8 cellular contexts compared by ENCODE assay signal in genomic region chr19:40603071-40603718, GRCh38. TPM values are rescaled to one million over a fixed set of nuclear protein-coding genes. Genes with fewer than 3 reads are reported as not detected.
DNase-seq lines count a peak whose midpoint lies in the region; ATAC-seq, FAIRE-seq and TF ChIP-seq lines count a peak whose summit lies in the region.

No MANE protein-coding gene starts in this region.

- peaks cover 38% of the 10 kb centered on the region for H3K4me1 Mint-ChIP-seq in type B pancreatic cell (ENCODE audit: unreplicated experiment)

- in situ Hi-C loops in IMR-90 (cut with MboI; ENCODE audit: low sequenced_read_pairs), result loop anchor here (10.0 kb wide), 1 partner anchor 298 kb away; no protein-coding TSS in a partner anchor

- peak overlapping the region; percentile 79 for H2BK5ac ChIP-seq in IMR-90 (ENCODE audit: low read depth, low read length, poor library complexity, severe bottlenecking)

- peak overlapping the region; percentile 93 for H3K4me3 Mint-ChIP-seq in type B pancreatic cell

- peaks cover 4% of the 10 kb centered on the region for H3K9me3 Mint-ChIP-seq in type B pancreatic cell

- CTCF ChIA-PET in IMR-90 (lab: Yijun Ruan, JAX), result interaction anchor here (0.8 to 2.7 kb wide), 9 partner anchors 10 to 62 kb away, joined by 3 to 34 read pairs (median 4); no protein-coding TSS in a partner anchor

- H3K23ac ChIP-seq in IMR-90 (ENCODE audit: low read depth, low read length), result peak overlapping the region; percentile 78

- H2BK20ac ChIP-seq in IMR-90 (ENCODE audit: low read depth, low read length), result peak overlapping the region; percentile 58

- DNase-seq in BE2C (no peak), IMR-90 (peak; percentile 59), ascending aorta (ENCODE audit: low spot score in 2 of 2) (no peak), kidney glomerular epithelial cell (lab: John Stamatoyannopoulos, UW) (peak; percentile 23), type B pancreatic cell (ENCODE audit: extremely low spot score, unreplicated experiment) (no peak), frontal cortex (ENCODE audit: low spot score in 2 of 2) (no peak), COLO829 (ENCODE audit: low spot score) (no peak)
- no peak for DNase-seq in activated CD4-positive, alpha-beta T cell treated with anti-CD3 and anti-CD28 coated beads for 48 hours

- FAIRE-seq in frontal cortex (lab: Jason Lieb, UNC), result no peak

- peaks cover 9% of the 10 kb centered on the region; the same call in 1 of the 2 replicates for H4K20me1 ChIP-seq in IMR-90 (ENCODE audit: insufficient read depth, low read length)

- H3K4ac ChIP-seq in IMR-90 (ENCODE audit: low read depth, low read length), result peak overlapping the region; percentile 80

- H3K36me3 Mint-ChIP-seq in type B pancreatic cell, result no peaks in the 10 kb centered on the region

- H4K91ac ChIP-seq in IMR-90 (ENCODE audit: insufficient read depth, low read depth, low read length), result peak overlapping the region; percentile 91

- peak; percentile 3 for ATAC-seq in IMR-90 (ENCODE audit: low read depth)

- peaks cover 0 to 24% of the 10 kb centered on the region in 2 experiments; a peak in 3 of 4 replicates for H3K79me1 ChIP-seq in IMR-90 (ENCODE audit: low read depth in 1 of 2, low read length in 2 of 2)

- peak overlapping the region; percentile 39 for H3K4me3 ChIP-seq in BE2C (ENCODE audit: low read depth, low read length)
- H3K4me3 ChIP-seq in IMR-90 (ENCODE audit: insufficient read depth, low read depth, low read length), result peak overlapping the region; percentile 9
- peak overlapping the region; percentile 75 to 92 for H3K4me3 ChIP-seq in ascending aorta

- peak overlapping the region; percentile 78 for H2BK120ac ChIP-seq in IMR-90 (ENCODE audit: low read depth, low read length)

- peak overlapping the region; percentile 47 for H3K18ac ChIP-seq in IMR-90 (ENCODE audit: low read depth, low read length)

- no peaks in the 10 kb centered on the region for H3K36me3 ChIP-seq in BE2C
- H3K36me3 ChIP-seq in IMR-90 (ENCODE audit: control insufficient read depth, insufficient read depth, low read length), result peaks cover 13% of the 10 kb centered on the region; the same call in 1 of the 2 replicates
- no peaks in the 10 kb centered on the region for H3K36me3 ChIP-seq in ascending aorta

- dilution Hi-C loops in IMR-90 (cut with HindIII; ENCODE audit: low sequenced_read_pairs, unreplicated experiment), result no loop called here

- TF ChIP-seq CTCF in BE2C (IDR thresholded peaks at IDR 0.05; ENCODE audit: low read depth, low read length) (no peak), IMR-90 (conservative IDR thresholded peaks at IDR 0.05; ENCODE audit: low read depth, low read length) (peak; percentile 21; the same call in 1 of the 2 replicates), ascending aorta (IDR thresholded peaks at IDR 0.05) (no peak), type B pancreatic cell (conservative IDR thresholded peaks at IDR 0.05) (no peak)

- H3K27ac Mint-ChIP-seq in type B pancreatic cell, result peak overlapping the region; percentile 97

- H3K56ac ChIP-seq in IMR-90 (ENCODE audit: extremely low read depth, insufficient read depth, low read length), result peak overlapping the region; percentile 93

- H2AK5ac ChIP-seq in IMR-90 (ENCODE audit: low read depth, low read length), result peak overlapping the region; percentile 98

- H3K27me3 Mint-ChIP-seq in type B pancreatic cell, result peaks cover 68% of the 10 kb centered on the region

- TF ChIP-seq POLR2A in IMR-90 (IDR thresholded peaks at IDR 0.05; ENCODE audit: low read depth, low read length), result no peak

- peaks cover 42% of the 10 kb centered on the region for H3K27me3 ChIP-seq in BE2C
- no peaks in the 10 kb centered on the region for H3K27me3 ChIP-seq in IMR-90 (ENCODE audit: control insufficient read depth, insufficient read depth, low read length)
- no peaks in the 10 kb centered on the region for H3K27me3 ChIP-seq in ascending aorta

- H4K8ac ChIP-seq in IMR-90 (ENCODE audit: low read depth in 2 of 2, low read length in 2 of 2), result peak overlapping the region; percentile 46 to 98

- H2AFZ ChIP-seq in IMR-90 (replicated peaks; ENCODE audit: low read length, poor library complexity), result peak overlapping the region; percentile 90

- H3K9me3 ChIP-seq in BE2C (no peaks in the 10 kb centered on the region), IMR-90 (ENCODE audit: control insufficient read depth, insufficient read depth, low read length) (no peaks in the 10 kb centered on the region), ascending aorta (no peaks in the 10 kb centered on the region)

- peak overlapping the region; percentile 98 for H2AK9ac ChIP-seq in IMR-90 (replicated peaks; ENCODE audit: low read depth, low read length, poor library complexity)

- H3K4me1 ChIP-seq in BE2C, result peaks cover 10% of the 10 kb centered on the region
- peaks cover 20% of the 10 kb centered on the region for H3K4me1 ChIP-seq in IMR-90 (ENCODE audit: control insufficient read depth, insufficient read depth, low read length)
- H3K4me1 ChIP-seq in ascending aorta, result peaks cover 14 to 47% of the 10 kb centered on the region in 2 donors

- H3K14ac ChIP-seq in IMR-90 (replicated peaks; ENCODE audit: low read depth, low read length), result peak overlapping the region; percentile 55

- H3K9ac ChIP-seq in IMR-90 (ENCODE audit: low read depth, low read length), result peak overlapping the region; percentile 74

- H4K5ac ChIP-seq in IMR-90 (ENCODE audit: low read depth, low read length), result peak overlapping the region; percentile 60

- peak overlapping the region; percentile 86; the same call in 2 of the 3 replicates for H2BK15ac ChIP-seq in IMR-90 (ENCODE audit: low read depth, low read length)

- H3K4me2 ChIP-seq in IMR-90 (ENCODE audit: low read depth, low read length), result peak overlapping the region; percentile 60

- no peak for TF ChIP-seq RAD21 in IMR-90 (IDR thresholded peaks at IDR 0.05; ENCODE audit: low read length)

- BruUV-seq in IMR-90 (replicated peaks; lab: Mats Ljungman, UMichigan), result no TSS peak

- peaks cover 16% of the 10 kb centered on the region for H3K9me1 ChIP-seq in IMR-90 (ENCODE audit: insufficient read depth, low read length)

- H3K27ac ChIP-seq in IMR-90 (ENCODE audit: insufficient read depth, low read length), result peak overlapping the region; percentile 96
- H3K27ac ChIP-seq in ascending aorta, result peak overlapping the region; percentile 88 to 95

- POLR2A ChIA-PET in IMR-90 (lab: Charles Lee; ENCODE audit: unreplicated experiment), result interaction anchor here (0.6 to 2.2 kb wide), 5 partner anchors 12 to 43 kb away, joined by 3 to 16 read pairs (median 7); no protein-coding TSS in a partner anchor

- 4% methylated on average over 6 of the region's 12 CpGs; no CpG with 5 or more reads in 1 of the 2 experiments for WGBS in IMR-90 (ENCODE audit: extremely low coverage in 2 of 2, insufficient read length in 1 of 2), 2 experiments

- intact Hi-C loops in IMR-90 (cut with micrococcal nuclease), result loop anchor here (1.0 kb wide), 1 partner anchor 30 kb away; no protein-coding TSS in a partner anchor
- intact Hi-C loops in ascending aorta (cut with DNase I), result loop anchor here (5.0 to 10.0 kb wide), 3 partner anchors 161 to 318 kb away; partner anchors contain the start of genes AKT2, SERTAD1 and SERTAD3

TF ChIP-seq in IMR-90, 13 proteins besides CTCF, POLR2A, EP300 and RAD21:
- TF ChIP-seq NFE2L2 (IDR thresholded peaks at IDR 0.05; ENCODE audit: low read depth, low read length) (no peak), FOS (IDR thresholded peaks at IDR 0.05; ENCODE audit: low read depth, low read length) (no peak), MXI1 (IDR thresholded peaks at IDR 0.05; ENCODE audit: borderline replicate concordance, low read depth, low read length) (peak; percentile 12; the same call in 1 of the 2 replicates)

RNA-seq across cellular contexts. Expression of gene LTBP4, which starts 2.0 kb away (rescaled TPM):
- polyA plus RNA-seq in BE2C (2012; ENCODE audit: insufficient read depth, insufficient read length, low read depth), result 116 TPM
- 4.4 and 14.7 TPM in 2 replicates for total RNA-seq in IMR-90 (2012; rRNA removed)
- polyA plus RNA-seq in IMR-90 (2012; rRNA removed), result 61.6 and 70.3 TPM in 2 replicates
- polyA plus RNA-seq in IMR-90 (2012; cell fraction: cytosol; rRNA removed), result 121 and 133 TPM in 2 replicates
- 202 and 477 TPM in 2 replicates for polyA plus RNA-seq in IMR-90 (2012; cell fraction: nucleus; rRNA removed; ENCODE audit: low replicate concordance)
- total RNA-seq in ascending aorta, result 691 TPM
- total RNA-seq in type B pancreatic cell (ENCODE audit: low replicate concordance), result 31.8 and 145 TPM in 2 replicates
- total RNA-seq in frontal cortex, result 25.3 TPM

RNA-seq across cellular contexts. Expression of gene SHKBP1, which starts 26.5 kb away (rescaled TPM):
- 58.0 TPM for polyA plus RNA-seq in BE2C (2012; ENCODE audit: insufficient read depth, insufficient read length, low read depth)
- total RNA-seq in IMR-90 (2012; rRNA removed) (15.6 and 16.1 TPM in 2 replicates), ascending aorta (192 TPM), type B pancreatic cell (ENCODE audit: low replicate concordance) (54.6 and 55.4 TPM in 2 replicates), frontal cortex (1.6 TPM)
- polyA plus RNA-seq in IMR-90 (2012; rRNA removed), result 94.0 and 108 TPM in 2 replicates
- polyA plus RNA-seq in IMR-90 (2012; cell fraction: cytosol; rRNA removed), result 70.5 and 114 TPM in 2 replicates
- polyA plus RNA-seq in IMR-90 (2012; cell fraction: nucleus; rRNA removed; ENCODE audit: low replicate concordance), result 124 and 239 TPM in 2 replicates

Comparison
In these comparisons a context has a peak if more than half of its experiments do, and no peak if none do; other contexts are left out.
1. DNase-seq: peak in IMR-90 (single experiment) and kidney glomerular epithelial cell (single experiment); none in BE2C (single experiment), ascending aorta (0 of 2), type B pancreatic cell (single experiment), frontal cortex (0 of 2), COLO829 (single experiment) and activated CD4-positive, alpha-beta T cell treated with anti-CD3 and anti-CD28 coated beads for 48 hours (single experiment).
2. H3K4me3 ChIP-seq: peak in every context shown above with its lines; median percentile 84 in ascending aorta; 39 in BE2C; 9 in IMR-90.